Comparison of ENCODE assay signal across 9 cellular contexts in genomic region chr15:38536201-38536676, GRCh38. TPM values are rescaled to one million over a fixed set of nuclear protein-coding genes. Genes with fewer than 3 reads are reported as not detected.
DNase-seq lines count a peak whose midpoint lies in the region; ATAC-seq and TF ChIP-seq lines count a peak whose summit lies in the region.
"Had no signal": no experiment of that assay in that cellular context is flagged by ENCODE, and none has a peak within 500 bp of the region (broad histone marks: within the 10 kb centered on the region; RNA-seq: fewer than 3 reads in every experiment).

No MANE protein-coding gene starts in this region.

- H3K27ac Mint-ChIP-seq in T-cell = peak overlapping the region; percentile 91 to 97
- H3K27ac Mint-ChIP-seq in endothelial cell (ENCODE audit: unreplicated experiment) = no peak overlapping the region

- H3K27me3 Mint-ChIP-seq in T-cell (no peaks in the 10 kb centered on the region), endothelial cell (ENCODE audit: unreplicated experiment) (peaks cover 2% of the 10 kb centered on the region)
- H3K27me3 Mint-ChIP-seq: activated naive CD8-positive, alpha-beta T cell treated with anti-CD3 and anti-CD28 coated beads, Interleukin-2, amount 10 ng/mL, durations not matched to agents 7 days and 5 days had no signal

- H3K4me3 Mint-ChIP-seq in T-cell = peak overlapping the region in 1 of 3 donors; percentile 27
- no peak overlapping the region for H3K4me3 Mint-ChIP-seq in endothelial cell (ENCODE audit: unreplicated experiment)

- POLR2A ChIA-PET in T-cell (lab: Charles Lee) = interaction anchor here in 1 of 2 donors (0.8 kb wide), 2 partner anchors 12 to 105 kb away, joined by 3 to 4 read pairs; no protein-coding TSS in a partner anchor

- no peaks in the 10 kb centered on the region for H3K9me3 Mint-ChIP-seq in T-cell
- H3K9me3 Mint-ChIP-seq in endothelial cell (ENCODE audit: unreplicated experiment) = no peaks in the 10 kb centered on the region
- H3K9me3 Mint-ChIP-seq: activated naive CD8-positive, alpha-beta T cell treated with anti-CD3 and anti-CD28 coated beads, Interleukin-2, amount 10 ng/mL, durations not matched to agents 7 days and 5 days had no signal

- TF ChIP-seq CTCF in endothelial cell (IDR thresholded peaks at IDR 0.05; ENCODE audit: unreplicated experiment) = no peak

- peaks cover 98 to 99% (median 98%) of the 10 kb centered on the region in 3 donors for H3K4me1 Mint-ChIP-seq in T-cell
- H3K4me1 Mint-ChIP-seq in endothelial cell (ENCODE audit: unreplicated experiment) = peaks cover 16% of the 10 kb centered on the region

- no peak for ATAC-seq in T-cell (replicated peaks in 1 of 4)

- peaks cover 49% of the 10 kb centered on the region for H3K36me3 Mint-ChIP-seq in T-cell
- no peaks in the 10 kb centered on the region for H3K36me3 Mint-ChIP-seq in endothelial cell (ENCODE audit: low read depth, unreplicated experiment)

- CTCF ChIA-PET in T-cell (lab: Charles Lee) = interaction anchor here in 1 of 2 donors (2.2 kb wide), 1 partner anchor 148 kb away, joined by 6 read pairs; no protein-coding TSS in a partner anchor

- DNase-seq in Daoy (ENCODE audit: low read depth) (peak; percentile 60), T-cell (no peak), fibroblast of gingiva (ENCODE audit: low read depth) (peak; percentile 7), retina (peak; percentile 16), NCI-H1105 treated with DMSO at 0.1 percent for 48 hours (lab: John Stamatoyannopoulos, UW) (no peak), endothelial cell (ENCODE audit: low spot score) (no peak), NCI-H146 treated with DMSO at 0.1 percent for 48 hours (lab: John Stamatoyannopoulos, UW; ENCODE audit: unreplicated experiment) (no peak), NCI-H1092 (lab: John Stamatoyannopoulos, UW) (no peak)
- DNase-seq: activated naive CD8-positive, alpha-beta T cell treated with anti-CD3 and anti-CD28 coated beads, Interleukin-2, amount 10 ng/mL, durations not matched to agents 7 days and 5 days had no signal

RNA-seq across cellular contexts. Expression of gene RASGRP1, which starts 28.4 kb away (rescaled TPM):
- 1.1 and 1.6 TPM in 2 replicates for total RNA-seq in Daoy (2014; rRNA removed; shearing (Covaris generic))
- total RNA-seq in T-cell = 100 to 1,000 TPM; 118 to 148 (median 131) TPM
- total RNA-seq in endothelial cell (ENCODE audit: unreplicated experiment) = 0.49 TPM

Comparison
In these comparisons a context has a peak if more than half of its experiments do, and no peak if none do; other contexts are left out.
1. DNase-seq: peak in Daoy (single experiment), fibroblast of gingiva (single experiment) and retina (single experiment); none in T-cell (0 of 34), NCI-H1105 treated with DMSO at 0.1 percent for 48 hours (single experiment), endothelial cell (single experiment), NCI-H146 treated with DMSO at 0.1 percent for 48 hours (single experiment) and NCI-H1092 (single experiment).
2. RNA of gene RASGRP1, which starts 28.4 kb away (total RNA-seq): 118 to 148 TPM in T-cell; 1.1 to 1.6 TPM in Daoy and 0.49 TPM in endothelial cell (single experiment); every median in the first group is over 10 times any median in the second.